ENCODE assay signal across 9 cellular contexts in genomic region chr12:92538970-92539749, GRCh38.
DNase-seq lines count a peak whose midpoint lies in the region; ATAC-seq, FAIRE-seq and TF ChIP-seq lines count a peak whose summit lies in the region.
"Had no signal": no experiment of that assay in that cellular context is flagged by ENCODE, and none has a peak within 500 bp of the region (broad histone marks: within the 10 kb centered on the region; RNA-seq: fewer than 3 reads in every experiment).

No MANE protein-coding gene starts in this region.

- no peaks in the 10 kb centered on the region for H3K27me3 Mint-ChIP-seq in stimulated activated naive CD8-positive, alpha-beta T cell treated with anti-CD3 and anti-CD28 coated beads, Interleukin-15, Interleukin-2, amounts not matched to agents 100 ng/mL and 50 ng/mL, for 24 hours
- H3K27me3 Mint-ChIP-seq: dendritic cell treated with granulocyte-macrophage colony-stimulating factor and Interleukin-4, amounts not matched to agents 40 ng/mL and 50 ng/mL, for 4 days had no signal

- DNase-seq in A172 (ENCODE audit: low spot score) (peak; percentile 87), SW480 (ENCODE audit: low spot score) (peak; percentile 88), foreskin melanocyte (peak; percentile 67), D721Med (ENCODE audit: insufficient read length, low spot score) (no peak)

- no peak for TF ChIP-seq CTCF in D721Med (IDR thresholded peaks at IDR 0.05; ENCODE audit: insufficient read depth, missing control alignments)

- H3K36me3 Mint-ChIP-seq in stimulated activated naive CD8-positive, alpha-beta T cell treated with anti-CD3 and anti-CD28 coated beads, Interleukin-15, Interleukin-2, amounts not matched to agents 100 ng/mL and 50 ng/mL, for 24 hours (ENCODE audit: low read depth) = peaks cover 8% of the 10 kb centered on the region

- no peak for FAIRE-seq in D721Med (lab: Jason Lieb, UNC)

- peaks cover 72% of the 10 kb centered on the region for H3K4me1 Mint-ChIP-seq in stimulated activated naive CD8-positive, alpha-beta T cell treated with anti-CD3 and anti-CD28 coated beads, Interleukin-15, Interleukin-2, amounts not matched to agents 100 ng/mL and 50 ng/mL, for 24 hours (ENCODE audit: low read depth)

- H3K9me3 Mint-ChIP-seq in stimulated activated naive CD8-positive, alpha-beta T cell treated with anti-CD3 and anti-CD28 coated beads, Interleukin-15, Interleukin-2, amounts not matched to agents 100 ng/mL and 50 ng/mL, for 24 hours = peaks cover 7% of the 10 kb centered on the region
- H3K9me3 Mint-ChIP-seq: dendritic cell treated with granulocyte-macrophage colony-stimulating factor and Interleukin-4, amounts not matched to agents 40 ng/mL and 50 ng/mL, for 4 days had no signal

- H3K27ac Mint-ChIP-seq in stimulated activated naive CD8-positive, alpha-beta T cell treated with anti-CD3 and anti-CD28 coated beads, Interleukin-15, Interleukin-2, amounts not matched to agents 100 ng/mL and 50 ng/mL, for 24 hours = peak overlapping the region; percentile 99
- H3K27ac Mint-ChIP-seq: dendritic cell treated with granulocyte-macrophage colony-stimulating factor and Interleukin-4, amounts not matched to agents 40 ng/mL and 50 ng/mL, for 4 days had no signal

- H3K4me3 Mint-ChIP-seq in stimulated activated naive CD8-positive, alpha-beta T cell treated with anti-CD3 and anti-CD28 coated beads, Interleukin-15, Interleukin-2, amounts not matched to agents 100 ng/mL and 50 ng/mL, for 24 hours = peak overlapping the region; percentile 61
- H3K4me3 Mint-ChIP-seq: dendritic cell treated with granulocyte-macrophage colony-stimulating factor and Interleukin-4, amounts not matched to agents 40 ng/mL and 50 ng/mL, for 4 days had no signal

- ATAC-seq in GM18867 (IDR thresholded peaks at IDR 0.05; ENCODE audit: unreplicated experiment) = peak; percentile 35
- ATAC-seq in HG03175 (IDR thresholded peaks at IDR 0.05; ENCODE audit: unreplicated experiment) = peak; percentile 34
- no peak for ATAC-seq in GM19328 (IDR thresholded peaks at IDR 0.05; ENCODE audit: unreplicated experiment)
